Comparison of ENCODE assay signal across 24 cellular contexts in genomic region chr16:9206156-9206555, GRCh38.
"Had no signal": no experiment of that assay in that cellular context is flagged by ENCODE, and none has a peak within 500 bp of the region (broad histone marks: within the 10 kb centered on the region; RNA-seq: fewer than 3 reads in every experiment).

No MANE protein-coding gene starts in this region.

- H3K4me1 ChIP-seq: left ventricle myocardium inferior, lower lobe of right lung, psoas muscle, sigmoid colon, testis, tibial artery had no signal

- FAIRE-seq: frontal cortex had no signal

- H3K27me3 ChIP-seq: ovary, sigmoid colon, testis, tibial artery had no signal

- H3K9me3 ChIP-seq: lower lobe of right lung, ovary, psoas muscle, testis had no signal

- H3K36me3 ChIP-seq: left ventricle myocardium inferior, lower lobe of right lung, ovary, sigmoid colon, tibial artery had no signal

- ATAC-seq: left colon; lower lobe of right lung; naive thymus-derived CD8-positive, alpha-beta T cell; psoas muscle; right cardiac atrium; stimulated activated memory B cell treated with anti-CD40 and anti-IgM and Interleukin-4, amounts not matched to agents 10 μg/mL and 1 μg/mL and 100 μg/mL, for 72 hours; stimulated activated naive CD8-positive, alpha-beta T cell treated with anti-CD3 and anti-CD28 coated beads, Interleukin-15, Interleukin-2, amounts not matched to agents 100 U/mL and 50 U/mL, for 24 hours had no signal

- H3K27ac ChIP-seq: left ventricle myocardium inferior, lower lobe of right lung, ovary, psoas muscle, sigmoid colon, testis, tibial artery had no signal

- DNase-seq: cortex of kidney; hypothalamus; immature natural killer cell; islet precursor cell; kidney glomerular epithelial cell; left colon; left ventricle myocardium inferior; lower lobe of right lung; naive thymus-derived CD8-positive, alpha-beta T cell; nephron progenitor cell; occipital lobe; ovary; posterior cingulate gyrus; psoas muscle; right cardiac atrium; stimulated activated CD4-positive, alpha-beta T cell treated with anti-CD3 and anti-CD28 coated beads, Interleukin-2, amount 100 ng/mL, for 24 hours; stimulated activated CD4-positive, alpha-beta T cell treated with anti-CD3 and anti-CD28 coated beads, Interleukin-4, amount 100 ng/mL, for 4 hours; stimulated activated naive CD8-positive, alpha-beta T cell treated with anti-CD3 and anti-CD28 coated beads, Interleukin-15, Interleukin-2, amounts not matched to agents 100 U/mL and 50 U/mL, for 24 hours; substantia nigra; testis; tibial artery had no signal

- H3K4me3 ChIP-seq: left ventricle myocardium inferior, lower lobe of right lung, ovary, psoas muscle, sigmoid colon, testis, tibial artery had no signal
